In genomic region chr2:12685956-12686355, GRCh38 we compare ENCODE assay signal across 27 cellular contexts.
"Had no signal": no experiment of that assay in that cellular context is flagged by ENCODE, and none has a peak within 500 bp of the region (broad histone marks: within the 10 kb centered on the region; RNA-seq: fewer than 3 reads in every experiment).

No MANE protein-coding gene starts in this region.

- H3K27me3 ChIP-seq: gastroesophageal sphincter, left lung, neural progenitor cell, right atrium auricular region, tibial nerve had no signal

- H3K4me1 ChIP-seq: right atrium auricular region, spleen had no signal

- ATAC-seq: gastroesophageal sphincter; left cardiac atrium; left lung; mucosa of descending colon; naive thymus-derived CD4-positive, alpha-beta T cell; stimulated activated naive B cell treated with anti-CD40 and anti-IgM and Interleukin-4, amounts not matched to agents 10 μg/mL and 1 μg/mL and 100 μg/mL, for 72 hours had no signal

- H3K36me3 Mint-ChIP-seq: naive thymus-derived CD4-positive, alpha-beta T cell; neural progenitor cell had no signal

- H3K9me3 ChIP-seq: gastroesophageal sphincter, mucosa of descending colon had no signal

- H3K4me2 ChIP-seq: neural progenitor cell had no signal

- H3K4me3 ChIP-seq: dorsolateral prefrontal cortex, gastroesophageal sphincter, heart right ventricle, left lung, mucosa of descending colon, neural progenitor cell, right atrium auricular region, skin epidermis, spleen, thoracic aorta, tibial nerve had no signal

- H3K27ac Mint-ChIP-seq: mesothelial cell of epicardium; naive thymus-derived CD4-positive, alpha-beta T cell; neural progenitor cell; progenitor cell of endocrine pancreas; stimulated activated naive CD8-positive, alpha-beta T cell treated with anti-CD3 and anti-CD28 coated beads, Interleukin-15, Interleukin-2, amounts not matched to agents 100 ng/mL and 50 ng/mL, for 24 hours had no signal

- H3K4me3 Mint-ChIP-seq: mesothelial cell of epicardium; naive thymus-derived CD4-positive, alpha-beta T cell; nephron; neural progenitor cell; stimulated activated naive B cell treated with anti-CD40 and anti-IgM and Interleukin-4, amounts not matched to agents 10 μg/mL and 1 μg/mL and 100 μg/mL, for 72 hours; stimulated activated naive CD8-positive, alpha-beta T cell treated with anti-CD3 and anti-CD28 coated beads, Interleukin-15, Interleukin-2, amounts not matched to agents 100 ng/mL and 50 ng/mL, for 24 hours had no signal

- H2AFZ ChIP-seq: neural progenitor cell, parathyroid adenoma had no signal

- DNase-seq: dorsolateral prefrontal cortex; effector CD4-positive, alpha-beta T cell; foreskin fibroblast; glutamatergic neuron; heart right ventricle; hippocampal formation; left cardiac atrium; left lung; mesenchymal stem cell; mucosa of descending colon; naive thymus-derived CD4-positive, alpha-beta T cell; spleen; stimulated activated CD4-positive, alpha-beta T cell treated with anti-CD3 and anti-CD28 coated beads, Interleukin-4, amount 100 ng/mL, for 4 hours; stimulated activated naive B cell treated with anti-CD40 and anti-IgM and Interleukin-4, amounts not matched to agents 10 μg/mL and 1 μg/mL and 100 μg/mL, for 72 hours had no signal

- H3K9ac ChIP-seq: neural progenitor cell, parathyroid adenoma had no signal

- H3K27ac ChIP-seq: dorsolateral prefrontal cortex, left lung, neural progenitor cell, parathyroid adenoma, right atrium auricular region, skin epidermis, spleen, thoracic aorta, tibial nerve had no signal

- H3K36me3 ChIP-seq: gastroesophageal sphincter, heart right ventricle, left lung, neural progenitor cell, right atrium auricular region, spleen, thoracic aorta, tibial nerve had no signal

- H3K79me2 ChIP-seq: parathyroid adenoma had no signal

- FAIRE-seq: colon, islet of Langerhans had no signal
